ENCODE assay signal across 1 cellular context in the genomic region with DNA sequence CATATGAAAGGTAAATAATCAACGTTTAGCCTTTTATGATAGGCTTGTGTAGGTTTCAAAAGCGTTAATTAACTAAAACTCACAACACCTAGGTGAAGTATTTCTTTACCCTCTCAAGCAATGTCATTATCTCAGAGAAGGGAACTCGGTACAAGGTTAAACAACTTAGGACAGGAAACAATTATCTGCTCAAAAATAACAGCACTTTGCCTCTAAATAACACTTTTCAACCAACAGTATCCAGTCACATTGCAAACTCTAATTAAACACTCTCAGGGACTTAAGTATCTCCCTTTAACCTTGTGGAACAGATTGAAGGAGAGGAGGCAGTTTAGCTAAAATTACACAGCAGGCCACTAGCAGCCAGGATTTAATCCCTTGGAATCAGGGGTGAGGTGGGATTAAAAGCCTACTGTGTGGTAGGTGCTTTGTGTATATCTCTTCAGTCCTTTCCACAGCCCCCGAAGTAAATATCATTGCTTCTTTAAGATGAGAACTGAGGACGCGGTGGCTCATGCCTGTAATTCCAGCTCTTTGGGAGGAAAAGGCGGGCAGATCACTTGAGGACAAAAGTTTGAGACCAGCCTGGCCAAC.
TF ChIP-seq lines count a peak whose summit lies in the region.

No MANE protein-coding gene starts in this region.

TF ChIP-seq in GM23338, 12 proteins besides CTCF, POLR2A, EP300 and RAD21:
- TF ChIP-seq, protein P1, sequence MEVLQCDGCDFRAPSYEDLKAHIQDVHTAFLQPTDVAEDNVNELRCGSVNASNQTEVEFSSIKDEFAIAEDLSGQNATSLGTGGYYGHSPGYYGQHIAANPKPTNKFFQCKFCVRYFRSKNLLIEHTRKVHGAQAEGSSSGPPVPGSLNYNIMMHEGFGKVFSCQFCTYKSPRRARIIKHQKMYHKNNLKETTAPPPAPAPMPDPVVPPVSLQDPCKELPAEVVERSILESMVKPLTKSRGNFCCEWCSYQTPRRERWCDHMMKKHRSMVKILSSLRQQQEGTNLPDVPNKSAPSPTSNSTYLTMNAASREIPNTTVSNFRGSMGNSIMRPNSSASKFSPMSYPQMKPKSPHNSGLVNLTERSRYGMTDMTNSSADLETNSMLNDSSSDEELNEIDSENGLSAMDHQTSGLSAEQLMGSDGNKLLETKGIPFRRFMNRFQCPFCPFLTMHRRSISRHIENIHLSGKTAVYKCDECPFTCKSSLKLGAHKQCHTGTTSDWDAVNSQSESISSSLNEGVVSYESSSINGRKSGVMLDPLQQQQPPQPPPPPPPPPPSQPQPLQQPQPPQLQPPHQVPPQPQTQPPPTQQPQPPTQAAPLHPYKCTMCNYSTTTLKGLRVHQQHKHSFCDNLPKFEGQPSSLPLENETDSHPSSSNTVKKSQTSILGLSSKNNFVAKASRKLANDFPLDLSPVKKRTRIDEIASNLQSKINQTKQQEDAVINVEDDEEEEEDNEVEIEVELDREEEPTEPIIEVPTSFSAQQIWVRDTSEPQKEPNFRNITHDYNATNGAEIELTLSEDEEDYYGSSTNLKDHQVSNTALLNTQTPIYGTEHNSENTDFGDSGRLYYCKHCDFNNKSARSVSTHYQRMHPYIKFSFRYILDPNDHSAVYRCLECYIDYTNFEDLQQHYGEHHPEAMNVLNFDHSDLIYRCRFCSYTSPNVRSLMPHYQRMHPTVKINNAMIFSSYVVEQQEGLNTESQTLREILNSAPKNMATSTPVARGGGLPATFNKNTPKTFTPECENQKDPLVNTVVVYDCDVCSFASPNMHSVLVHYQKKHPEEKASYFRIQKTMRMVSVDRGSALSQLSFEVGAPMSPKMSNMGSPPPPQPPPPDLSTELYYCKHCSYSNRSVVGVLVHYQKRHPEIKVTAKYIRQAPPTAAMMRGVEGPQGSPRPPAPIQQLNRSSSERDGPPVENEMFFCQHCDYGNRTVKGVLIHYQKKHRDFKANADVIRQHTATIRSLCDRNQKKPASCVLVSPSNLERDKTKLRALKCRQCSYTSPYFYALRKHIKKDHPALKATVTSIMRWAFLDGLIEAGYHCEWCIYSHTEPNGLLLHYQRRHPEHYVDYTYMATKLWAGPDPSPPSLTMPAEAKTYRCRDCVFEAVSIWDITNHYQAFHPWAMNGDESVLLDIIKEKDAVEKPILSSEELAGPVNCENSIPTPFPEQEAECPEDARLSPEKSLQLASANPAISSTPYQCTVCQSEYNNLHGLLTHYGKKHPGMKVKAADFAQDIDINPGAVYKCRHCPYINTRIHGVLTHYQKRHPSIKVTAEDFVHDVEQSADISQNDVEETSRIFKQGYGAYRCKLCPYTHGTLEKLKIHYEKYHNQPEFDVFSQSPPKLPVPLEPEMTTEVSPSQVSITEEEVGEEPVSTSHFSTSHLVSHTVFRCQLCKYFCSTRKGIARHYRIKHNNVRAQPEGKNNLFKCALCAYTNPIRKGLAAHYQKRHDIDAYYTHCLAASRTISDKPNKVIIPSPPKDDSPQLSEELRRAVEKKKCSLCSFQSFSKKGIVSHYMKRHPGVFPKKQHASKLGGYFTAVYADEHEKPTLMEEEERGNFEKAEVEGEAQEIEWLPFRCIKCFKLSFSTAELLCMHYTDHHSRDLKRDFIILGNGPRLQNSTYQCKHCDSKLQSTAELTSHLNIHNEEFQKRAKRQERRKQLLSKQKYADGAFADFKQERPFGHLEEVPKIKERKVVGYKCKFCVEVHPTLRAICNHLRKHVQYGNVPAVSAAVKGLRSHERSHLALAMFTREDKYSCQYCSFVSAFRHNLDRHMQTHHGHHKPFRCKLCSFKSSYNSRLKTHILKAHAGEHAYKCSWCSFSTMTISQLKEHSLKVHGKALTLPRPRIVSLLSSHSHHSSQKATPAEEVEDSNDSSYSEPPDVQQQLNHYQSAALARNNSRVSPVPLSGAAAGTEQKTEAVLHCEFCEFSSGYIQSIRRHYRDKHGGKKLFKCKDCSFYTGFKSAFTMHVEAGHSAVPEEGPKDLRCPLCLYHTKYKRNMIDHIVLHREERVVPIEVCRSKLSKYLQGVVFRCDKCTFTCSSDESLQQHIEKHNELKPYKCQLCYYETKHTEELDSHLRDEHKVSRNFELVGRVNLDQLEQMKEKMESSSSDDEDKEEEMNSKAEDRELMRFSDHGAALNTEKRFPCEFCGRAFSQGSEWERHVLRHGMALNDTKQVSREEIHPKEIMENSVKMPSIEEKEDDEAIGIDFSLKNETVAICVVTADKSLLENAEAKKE (CRISPR knock-in tag; IDR thresholded peaks at IDR 0.05) = no peak
- TF ChIP-seq ZNF114 (CRISPR knock-in tag; IDR thresholded peaks at IDR 0.05) (no peak), ZNF331 (CRISPR knock-in tag; IDR thresholded peaks at IDR 0.05; ENCODE audit: low read depth) (no peak), CREB1 (CRISPR knock-in tag; IDR thresholded peaks at IDR 0.05; ENCODE audit: low read depth) (no peak), EZH2 (IDR thresholded peaks at IDR 0.05; ENCODE audit: low read depth, unreplicated experiment) (no peak), STAT1 (IDR thresholded peaks at IDR 0.05; ENCODE audit: unreplicated experiment) (no peak), POLR2AphosphoS5 (IDR thresholded peaks at IDR 0.05; ENCODE audit: low read depth) (no peak), NANOG (IDR thresholded peaks at IDR 0.05; ENCODE audit: borderline replicate concordance) (no peak), ETS1 (IDR thresholded peaks at IDR 0.05) (no peak)
- TF ChIP-seq, protein P2, sequence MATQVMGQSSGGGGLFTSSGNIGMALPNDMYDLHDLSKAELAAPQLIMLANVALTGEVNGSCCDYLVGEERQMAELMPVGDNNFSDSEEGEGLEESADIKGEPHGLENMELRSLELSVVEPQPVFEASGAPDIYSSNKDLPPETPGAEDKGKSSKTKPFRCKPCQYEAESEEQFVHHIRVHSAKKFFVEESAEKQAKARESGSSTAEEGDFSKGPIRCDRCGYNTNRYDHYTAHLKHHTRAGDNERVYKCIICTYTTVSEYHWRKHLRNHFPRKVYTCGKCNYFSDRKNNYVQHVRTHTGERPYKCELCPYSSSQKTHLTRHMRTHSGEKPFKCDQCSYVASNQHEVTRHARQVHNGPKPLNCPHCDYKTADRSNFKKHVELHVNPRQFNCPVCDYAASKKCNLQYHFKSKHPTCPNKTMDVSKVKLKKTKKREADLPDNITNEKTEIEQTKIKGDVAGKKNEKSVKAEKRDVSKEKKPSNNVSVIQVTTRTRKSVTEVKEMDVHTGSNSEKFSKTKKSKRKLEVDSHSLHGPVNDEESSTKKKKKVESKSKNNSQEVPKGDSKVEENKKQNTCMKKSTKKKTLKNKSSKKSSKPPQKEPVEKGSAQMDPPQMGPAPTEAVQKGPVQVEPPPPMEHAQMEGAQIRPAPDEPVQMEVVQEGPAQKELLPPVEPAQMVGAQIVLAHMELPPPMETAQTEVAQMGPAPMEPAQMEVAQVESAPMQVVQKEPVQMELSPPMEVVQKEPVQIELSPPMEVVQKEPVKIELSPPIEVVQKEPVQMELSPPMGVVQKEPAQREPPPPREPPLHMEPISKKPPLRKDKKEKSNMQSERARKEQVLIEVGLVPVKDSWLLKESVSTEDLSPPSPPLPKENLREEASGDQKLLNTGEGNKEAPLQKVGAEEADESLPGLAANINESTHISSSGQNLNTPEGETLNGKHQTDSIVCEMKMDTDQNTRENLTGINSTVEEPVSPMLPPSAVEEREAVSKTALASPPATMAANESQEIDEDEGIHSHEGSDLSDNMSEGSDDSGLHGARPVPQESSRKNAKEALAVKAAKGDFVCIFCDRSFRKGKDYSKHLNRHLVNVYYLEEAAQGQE (IDR thresholded peaks at IDR 0.05; ENCODE audit: unreplicated experiment) = no peak
